8 cellular contexts compared by ENCODE assay signal in genomic region chr3:185176756-185177359, GRCh38. TPM values are rescaled to one million over a fixed set of nuclear protein-coding genes. Genes with fewer than 3 reads are reported as not detected.
DNase-seq lines count a peak whose midpoint lies in the region; ATAC-seq, FAIRE-seq and TF ChIP-seq lines count a peak whose summit lies in the region.

No MANE protein-coding gene starts in this region.

- no peaks in the 10 kb centered on the region for H3K4me1 ChIP-seq in small intestine (ENCODE audit: control insufficient read depth in 2 of 2, insufficient read depth in 1 of 2, low read depth in 1 of 2, low read length in 1 of 2)

- TF ChIP-seq CTCF in WERI-Rb-1 (IDR thresholded peaks at IDR 0.05; ENCODE audit: low read depth, low read length): peak; percentile 41

- no peaks in the 10 kb centered on the region for H3K27me3 ChIP-seq in WERI-Rb-1 (ENCODE audit: insufficient read depth, low read depth, severe bottlenecking)
- no peaks in the 10 kb centered on the region for H3K27me3 ChIP-seq in small intestine (ENCODE audit: control insufficient read depth in 2 of 2, insufficient read depth in 2 of 2, low read length in 2 of 2)

- DNase-seq in Right ventricle myocardium superior (no peak), cardiac septum (ENCODE audit: low spot score) (no peak), NCI-H1092 treated with DMSO at 0.1 percent for 48 hours (lab: John Stamatoyannopoulos, UW) (peak; percentile 32), WERI-Rb-1 (peak; percentile 37), glomerular endothelial cell (ENCODE audit: extremely low read depth, low read depth, low spot score) (peak; percentile 20), small intestine (peak; percentile 68), HuH-7.5 (ENCODE audit: low spot score) (no peak)

- H3K27ac ChIP-seq in WERI-Rb-1: no peak overlapping the region
- H3K27ac ChIP-seq in small intestine (ENCODE audit: low read depth in 1 of 2, low read length in 1 of 2): no peak overlapping the region

- intact Hi-C loops in Right ventricle myocardium superior (cut with DNase I): loop anchor here (2.0 kb wide), 1 partner anchor 302 kb away; no protein-coding TSS in a partner anchor
- intact Hi-C loops in cardiac septum (cut with DNase I): loop anchor here (2.0 kb wide), 1 partner anchor 302 kb away; no protein-coding TSS in a partner anchor

- WGBS in small intestine, 3 donors: 16 to 20% (median 17%) methylated on average over 10 of the region's 10 CpGs

- H3K4me3 ChIP-seq in WERI-Rb-1 (ENCODE audit: low read depth, low read length) (no peak overlapping the region), small intestine (ENCODE audit: low read depth in 1 of 2, low read length in 2 of 2) (no peak overlapping the region)

- peak; percentile 51 for ATAC-seq in Right ventricle myocardium superior (ENCODE audit: poor library complexity)
- ATAC-seq in GM19463 (IDR thresholded peaks at IDR 0.05; ENCODE audit: unreplicated experiment): no peak

- H3K36me3 ChIP-seq in WERI-Rb-1 (no peaks in the 10 kb centered on the region), small intestine (ENCODE audit: control insufficient read depth in 2 of 2, insufficient read depth in 2 of 2, low read length in 2 of 2) (no peaks in the 10 kb centered on the region)

- peak; percentile 5 for FAIRE-seq in small intestine (lab: Jason Lieb, UNC)

- H3K9me3 ChIP-seq in WERI-Rb-1 (ENCODE audit: severe bottlenecking) (no peaks in the 10 kb centered on the region), small intestine (ENCODE audit: control insufficient read depth, low read depth) (no peaks in the 10 kb centered on the region)

RNA-seq across cellular contexts. Expression of gene C3orf70, which starts 24.0 kb away (rescaled TPM):
- total RNA-seq in Right ventricle myocardium superior (1.5 TPM), cardiac septum (2.2 TPM), glomerular endothelial cell (2.4 and 2.7 TPM in 2 replicates)
- polyA plus RNA-seq in small intestine: 1 to 10 TPM in 2 of 3 donors, under 1 TPM in 1; 0.67 to 4.5 (median 1.4) TPM

Comparison
In these comparisons a context has a peak if more than half of its experiments do, and no peak if none do; other contexts are left out.
1. DNase-seq: peak in NCI-H1092 treated with DMSO at 0.1 percent for 48 hours (single experiment), WERI-Rb-1 (single experiment), glomerular endothelial cell (single experiment) and small intestine (single experiment); none in Right ventricle myocardium superior (single experiment), cardiac septum (single experiment) and HuH-7.5 (single experiment).